ENCODE assay signal across 9 cellular contexts in genomic region chr1:193120604-193121166, GRCh38. TPM values are rescaled to one million over a fixed set of nuclear protein-coding genes. Genes with fewer than 3 reads are reported as not detected.
DNase-seq lines count a peak whose midpoint lies in the region; ATAC-seq, FAIRE-seq and TF ChIP-seq lines count a peak whose summit lies in the region.
"Had no signal": no experiment of that assay in that cellular context is flagged by ENCODE, and none has a peak within 500 bp of the region (broad histone marks: within the 10 kb centered on the region; RNA-seq: fewer than 3 reads in every experiment).

No MANE protein-coding gene starts in this region.

- H3K27ac ChIP-seq in HepG2 (ENCODE audit: extremely low read length, insufficient read depth, low read length) = no peak overlapping the region
- H3K27ac ChIP-seq in right lobe of liver = no peak overlapping the region
- H3K27ac ChIP-seq in muscle layer of duodenum (ENCODE audit: low read length) = no peak overlapping the region
- H3K27ac ChIP-seq in uterus = peak overlapping the region; percentile 92 to 93

- CTCF ChIA-PET in HepG2 (lab: Yijun Ruan, JAX; ENCODE audit: low intra/inter-chr PET ratio, low total read pairs) = interaction anchor here (0.7 kb wide), 1 partner anchor 16 kb away, joined by 4 read pairs; no protein-coding TSS in a partner anchor

- peak overlapping the region; percentile 80 for H3K4me2 ChIP-seq in HepG2 (ENCODE audit: low read depth, low read length)

- no peaks in the 10 kb centered on the region for H3K9me3 Mint-ChIP-seq in activated naive CD8-positive, alpha-beta T cell treated with anti-CD3 and anti-CD28 coated beads, Interleukin-2, amount 10 ng/mL, durations not matched to agents 7 days and 5 days

- peak overlapping the region; percentile 98 for H3K27ac Mint-ChIP-seq in activated naive CD8-positive, alpha-beta T cell treated with anti-CD3 and anti-CD28 coated beads, Interleukin-2, amount 10 ng/mL, durations not matched to agents 7 days and 5 days

- ATAC-seq in HepG2 = no peak
- ATAC-seq in right lobe of liver = no peak
- ATAC-seq in activated naive CD8-positive, alpha-beta T cell treated with anti-CD3 and anti-CD28 coated beads, Interleukin-2, amount 10 ng/mL, durations not matched to agents 7 days and 5 days (ENCODE audit: low read depth) = no peak
- no peak for ATAC-seq in HG02938 (IDR thresholded peaks at IDR 0.05; ENCODE audit: unreplicated experiment)

- peaks cover 2% of the 10 kb centered on the region for H3K36me3 Mint-ChIP-seq in activated naive CD8-positive, alpha-beta T cell treated with anti-CD3 and anti-CD28 coated beads, Interleukin-2, amount 10 ng/mL, durations not matched to agents 7 days and 5 days

- H3K27me3 ChIP-seq in HepG2 (ENCODE audit: control insufficient read depth in 1 of 2, insufficient read depth in 2 of 2, low read length in 2 of 2) (no peaks in the 10 kb centered on the region; a peak in 2 of 5 replicates), right lobe of liver (no peaks in the 10 kb centered on the region), muscle layer of duodenum (ENCODE audit: low read depth, low read length) (no peaks in the 10 kb centered on the region), uterus (no peaks in the 10 kb centered on the region)

- peaks cover 14% of the 10 kb centered on the region for H4K20me1 ChIP-seq in HepG2 (ENCODE audit: insufficient read depth, low read length)

- peaks cover 24% of the 10 kb centered on the region for H3K4me1 Mint-ChIP-seq in activated naive CD8-positive, alpha-beta T cell treated with anti-CD3 and anti-CD28 coated beads, Interleukin-2, amount 10 ng/mL, durations not matched to agents 7 days and 5 days

- H3K4me3 Mint-ChIP-seq in activated naive CD8-positive, alpha-beta T cell treated with anti-CD3 and anti-CD28 coated beads, Interleukin-2, amount 10 ng/mL, durations not matched to agents 7 days and 5 days = peak overlapping the region; percentile 99

- in situ Hi-C loops in HepG2 (cut with HindIII; ENCODE audit: extremely low pct_ligation_motif_present, low pct_unique_long_range_greater_than_20kb) = loop anchor here (10.0 kb wide), 1 partner anchor 316 kb away; the partner anchor contains the start of gene RGS2

- peaks cover 23% of the 10 kb centered on the region for H3K27me3 Mint-ChIP-seq in activated naive CD8-positive, alpha-beta T cell treated with anti-CD3 and anti-CD28 coated beads, Interleukin-2, amount 10 ng/mL, durations not matched to agents 7 days and 5 days

- no peak for TF ChIP-seq POLR2A in HepG2 (IDR thresholded peaks at IDR 0.05; ENCODE audit: insufficient read depth in 1 of 2, low read depth in 2 of 2, low read length in 2 of 2)
- TF ChIP-seq POLR2A in right lobe of liver (IDR thresholded peaks at IDR 0.05) = no peak
- TF ChIP-seq POLR2A in uterus (IDR thresholded peaks at IDR 0.05) = no peak

- H3K4me1 ChIP-seq in HepG2 (ENCODE audit: insufficient read depth, low read length) (peaks cover 43% of the 10 kb centered on the region), right lobe of liver (peaks cover 0 to 30% (median 3%) of the 10 kb centered on the region in 4 donors), muscle layer of duodenum (ENCODE audit: control insufficient read depth in 1 of 2, insufficient read depth in 2 of 2, low read length in 2 of 2) (peaks cover 0 to 28% of the 10 kb centered on the region in 2 donors), uterus (peaks cover 2 to 6% of the 10 kb centered on the region in 2 donors)

- TSS peak; percentile 96 for BruUV-seq in HepG2 (replicated peaks; lab: Mats Ljungman, UMichigan)

- POLR2A ChIA-PET in HepG2 (lab: Yijun Ruan, JAX) = interaction anchor here (2.4 to 3.5 kb wide), 2 partner anchors 8 to 16 kb away, joined by 14 to 31 read pairs; partner anchors contain the start of gene GLRX2
- POLR2A ChIA-PET in activated naive CD8-positive, alpha-beta T cell treated with anti-CD3 and anti-CD28 coated beads, Interleukin-2, amount 10 ng/mL, durations not matched to agents 7 days and 5 days (lab: Charles Lee) = interaction anchor here (0.6 to 2.8 kb wide), 4 partner anchors 9 to 311 kb away, joined by 3 to 30 read pairs (median 4); partner anchors contain the start of genes RO60 and UCHL5

- no peak for TF ChIP-seq EP300 in HepG2 (IDR thresholded peaks at IDR 0.05; ENCODE audit: low read depth in 2 of 2, low read length in 2 of 2)
- no peak for TF ChIP-seq EP300 in HepG2 (CRISPR knock-in tag; IDR thresholded peaks at IDR 0.05; ENCODE audit: borderline replicate concordance)

- TF ChIP-seq RAD21 in HepG2 (CRISPR knock-in tag; IDR thresholded peaks at IDR 0.05) = no peak

- H3K9ac ChIP-seq in HepG2 (ENCODE audit: insufficient read depth, low read depth, low read length) = no peak overlapping the region

- no peak for FAIRE-seq in HepG2 (lab: Jason Lieb, UNC)
- FAIRE-seq: small intestine had no signal

- WGBS in HepG2 (ENCODE audit: low lambda C conversion rate) = 86% methylated on average over 6 of the region's 6 CpGs
- WGBS in right lobe of liver (ENCODE audit: insufficient coverage, low coverage, low lambda C conversion rate, missing lambda C conversion rate) = 80% methylated on average over 6 of the region's 6 CpGs

- DNase-seq in HepG2 (ENCODE audit: low spot score) = no peak
- DNase-seq in right lobe of liver = no peak
- DNase-seq in activated naive CD8-positive, alpha-beta T cell treated with anti-CD3 and anti-CD28 coated beads, Interleukin-2, amount 10 ng/mL, durations not matched to agents 7 days and 5 days = no peak
- DNase-seq in uterus = no peak
- no peak for DNase-seq in NCI-H128 (lab: John Stamatoyannopoulos, UW; ENCODE audit: unreplicated experiment)
- DNase-seq in NCI-H510A (lab: John Stamatoyannopoulos, UW) = no peak
- DNase-seq: small intestine had no signal

- peaks cover 34% of the 10 kb centered on the region for H3K79me2 ChIP-seq in HepG2 (ENCODE audit: insufficient read depth, low read length)

- H3K36me3 ChIP-seq in HepG2 (replicated peaks in 1 of 2; ENCODE audit: control insufficient read depth in 1 of 2, insufficient read depth in 2 of 2, low read length in 2 of 2) (peaks cover 0 to 4% of the 10 kb centered on the region in 2 experiments; a peak in 2 of 5 replicates), right lobe of liver (peaks cover 0 to 5% (median 0%) of the 10 kb centered on the region in 4 donors), muscle layer of duodenum (ENCODE audit: control insufficient read depth in 1 of 2, insufficient read depth in 2 of 2, low read length in 2 of 2) (peaks cover 1 to 8% of the 10 kb centered on the region in 2 donors), uterus (no peaks in the 10 kb centered on the region)

- H3K4me3 ChIP-seq in HepG2 (replicated peaks in 1 of 3; ENCODE audit: insufficient read depth in 1 of 3, low read depth in 2 of 3, low read length in 3 of 3) (no peak overlapping the region), right lobe of liver (no peak overlapping the region), muscle layer of duodenum (ENCODE audit: low read depth in 1 of 2, low read length in 2 of 2) (peak overlapping the region; percentile 82 to 93), uterus (peak overlapping the region in 1 of 2 donors; percentile 70)

- TF ChIP-seq CTCF in HepG2 (CRISPR knock-in tag; IDR thresholded peaks at IDR 0.05) = no peak
- no peak for TF ChIP-seq CTCF in right lobe of liver (IDR thresholded peaks at IDR 0.05)
- TF ChIP-seq CTCF in uterus (IDR thresholded peaks at IDR 0.05) = no peak

- no peaks in the 10 kb centered on the region for H3K9me3 ChIP-seq in HepG2 (ENCODE audit: low read length)
- no peaks in the 10 kb centered on the region for H3K9me3 ChIP-seq in right lobe of liver
- H3K9me3 ChIP-seq in muscle layer of duodenum (ENCODE audit: control insufficient read depth in 1 of 2, low read length in 2 of 2) = no peaks in the 10 kb centered on the region
- no peaks in the 10 kb centered on the region for H3K9me3 ChIP-seq in uterus

- intact Hi-C loops in HepG2 (cut with micrococcal nuclease; ENCODE audit: unreplicated experiment) (loop anchor here (5.0 kb wide), 2 partner anchors 313 to 413 kb away; partner anchors contain the start of gene RGS2), right lobe of liver (cut with DNase I) (no loop called here), uterus (cut with DNase I; ENCODE audit: low total_unique reads) (no loop called here)

- no peak overlapping the region for H2AFZ ChIP-seq in HepG2 (ENCODE audit: low read length)

RNA-seq across cellular contexts. Expression of gene CDC73, which starts 1.1 kb away (rescaled TPM):
- total RNA-seq in HepG2 (2016; rRNA removed; fragmentation: Illumina TruSeq; extraction: Trizol) (26.3 and 38.3 TPM in 2 replicates), right lobe of liver (10 to 100 TPM; 11.1 to 23.8 (median 18.3) TPM), uterus (10 to 100 TPM; 14.6 to 64.7 (median 56.0) TPM)
- 7.0 and 9.9 TPM in 2 replicates for total RNA-seq in HepG2 (2016; cell fraction: cytosol; rRNA removed; fragmentation: Illumina TruSeq; extraction: Trizol; ENCODE audit: low read depth)
- total RNA-seq in HepG2 (2016; cell fraction: insoluble cytoplasmic fraction; rRNA removed; fragmentation: Illumina TruSeq; extraction: Trizol) = 24.1 and 35.5 TPM in 2 replicates
- 12.2 and 17.8 TPM in 2 replicates for total RNA-seq in HepG2 (2016; cell fraction: membrane; rRNA removed; fragmentation: Illumina TruSeq; extraction: Trizol)
- total RNA-seq in HepG2 (2016; cell fraction: nucleus; rRNA removed; fragmentation: Illumina TruSeq; extraction: Trizol) = 28.6 and 30.2 TPM in 2 replicates
- polyA plus RNA-seq in HepG2 (2011; rRNA removed) = 17.8 and 20.2 TPM in 2 replicates
- polyA plus RNA-seq in HepG2 (2011; cell fraction: cytosol; rRNA removed) = 8.2 and 11.2 TPM in 2 replicates
- 13.7 and 23.6 TPM in 2 replicates for polyA plus RNA-seq in HepG2 (2011; cell fraction: nucleus; rRNA removed)
- polyA plus RNA-seq in HepG2 (2012) = 14.9 and 21.9 TPM in 2 replicates
- 2.7 and 3.0 TPM in 2 replicates for polyA plus RNA-seq in HepG2 (2016; cell fraction: cytosol; fragmentation: Illumina TruSeq; extraction: Trizol; ENCODE audit: low read depth)
- polyA plus RNA-seq in HepG2 (2016; cell fraction: insoluble cytoplasmic fraction; fragmentation: Illumina TruSeq; extraction: Trizol; ENCODE audit: low read depth) = 43.2 and 54.7 TPM in 2 replicates
- 6.9 and 10.0 TPM in 2 replicates for polyA plus RNA-seq in HepG2 (2016; cell fraction: membrane; fragmentation: Illumina TruSeq; extraction: Trizol; ENCODE audit: low read depth)
- 21.7 and 29.5 TPM in 2 replicates for polyA plus RNA-seq in HepG2 (2016; cell fraction: nucleus; fragmentation: Illumina TruSeq; extraction: Trizol; ENCODE audit: insufficient read depth, low read depth)
- polyA minus RNA-seq in HepG2 (2011; rRNA and poly(A)+ RNA removed; ENCODE audit: low replicate concordance) = 4.6 and 13.8 TPM in 2 replicates
- polyA minus RNA-seq in HepG2 (2011; cell fraction: cytosol; rRNA and poly(A)+ RNA removed) = 18.6 and 19.3 TPM in 2 replicates
- polyA minus RNA-seq in HepG2 (2011; cell fraction: nucleus; rRNA and poly(A)+ RNA removed) = 88.3 and 88.8 TPM in 2 replicates
- 10 to 100 TPM; 50.8 to 55.2 TPM for total RNA-seq in activated naive CD8-positive, alpha-beta T cell treated with anti-CD3 and anti-CD28 coated beads, Interleukin-2, amount 10 ng/mL, durations not matched to agents 7 days and 5 days

RNA-seq across cellular contexts. Expression of gene GLRX2, which starts 15.5 kb away (rescaled TPM):
- 39.0 and 42.1 TPM in 2 replicates for total RNA-seq in HepG2 (2016; rRNA removed; fragmentation: Illumina TruSeq; extraction: Trizol)
- 15.2 and 15.4 TPM in 2 replicates for total RNA-seq in HepG2 (2016; cell fraction: cytosol; rRNA removed; fragmentation: Illumina TruSeq; extraction: Trizol; ENCODE audit: low read depth)
- 37.3 and 45.3 TPM in 2 replicates for total RNA-seq in HepG2 (2016; cell fraction: insoluble cytoplasmic fraction; rRNA removed; fragmentation: Illumina TruSeq; extraction: Trizol)
- total RNA-seq in HepG2 (2016; cell fraction: membrane; rRNA removed; fragmentation: Illumina TruSeq; extraction: Trizol) = 16.0 and 16.3 TPM in 2 replicates
- 14.4 and 15.4 TPM in 2 replicates for total RNA-seq in HepG2 (2016; cell fraction: nucleus; rRNA removed; fragmentation: Illumina TruSeq; extraction: Trizol)
- polyA plus RNA-seq in HepG2 (2011; rRNA removed) = 11.8 and 11.9 TPM in 2 replicates
- polyA plus RNA-seq in HepG2 (2011; cell fraction: cytosol; rRNA removed) = 7.4 and 10.8 TPM in 2 replicates
- polyA plus RNA-seq in HepG2 (2011; cell fraction: nucleus; rRNA removed) = 2.3 and 3.1 TPM in 2 replicates
- polyA plus RNA-seq in HepG2 (2012) = 13.8 and 16.5 TPM in 2 replicates
- 14.1 and 15.6 TPM in 2 replicates for polyA plus RNA-seq in HepG2 (2016; cell fraction: cytosol; fragmentation: Illumina TruSeq; extraction: Trizol; ENCODE audit: low read depth)
- 44.7 and 48.7 TPM in 2 replicates for polyA plus RNA-seq in HepG2 (2016; cell fraction: insoluble cytoplasmic fraction; fragmentation: Illumina TruSeq; extraction: Trizol; ENCODE audit: low read depth)
- polyA plus RNA-seq in HepG2 (2016; cell fraction: membrane; fragmentation: Illumina TruSeq; extraction: Trizol; ENCODE audit: low read depth) = 15.5 and 17.5 TPM in 2 replicates
- 24.2 and 30.9 TPM in 2 replicates for polyA plus RNA-seq in HepG2 (2016; cell fraction: nucleus; fragmentation: Illumina TruSeq; extraction: Trizol; ENCODE audit: insufficient read depth, low read depth)
- 1.8 and 2.8 TPM in 2 replicates for polyA minus RNA-seq in HepG2 (2011; rRNA and poly(A)+ RNA removed; ENCODE audit: low replicate concordance)
- polyA minus RNA-seq in HepG2 (2011; cell fraction: cytosol; rRNA and poly(A)+ RNA removed) = 2.9 and 3.5 TPM in 2 replicates
- polyA minus RNA-seq in HepG2 (2011; cell fraction: nucleus; rRNA and poly(A)+ RNA removed) = 6.4 and 7.1 TPM in 2 replicates
- total RNA-seq in right lobe of liver = 10 to 100 TPM in 5 of 6 experiments, 1 to 10 TPM in 1; 9.5 to 20.1 (median 12.1) TPM
- 10 to 100 TPM; 18.0 to 18.3 TPM for total RNA-seq in activated naive CD8-positive, alpha-beta T cell treated with anti-CD3 and anti-CD28 coated beads, Interleukin-2, amount 10 ng/mL, durations not matched to agents 7 days and 5 days
- total RNA-seq in uterus = 10 to 100 TPM in 1 of 4 donors, 1 to 10 TPM in 3; 1.0 to 10.8 (median 6.6) TPM

Comparison
In these comparisons a context has a peak if more than half of its experiments do, and no peak if none do; other contexts are left out.
1. H3K27ac ChIP-seq: peak in uterus (2 of 2); none in HepG2 (single experiment), right lobe of liver (0 of 3) and muscle layer of duodenum (single experiment).
2. H3K4me3 ChIP-seq: peak in muscle layer of duodenum (2 of 2); none in HepG2 (0 of 3) and right lobe of liver (0 of 3).